Comparison of ENCODE assay signal across 9 cellular contexts in the genomic region with DNA sequence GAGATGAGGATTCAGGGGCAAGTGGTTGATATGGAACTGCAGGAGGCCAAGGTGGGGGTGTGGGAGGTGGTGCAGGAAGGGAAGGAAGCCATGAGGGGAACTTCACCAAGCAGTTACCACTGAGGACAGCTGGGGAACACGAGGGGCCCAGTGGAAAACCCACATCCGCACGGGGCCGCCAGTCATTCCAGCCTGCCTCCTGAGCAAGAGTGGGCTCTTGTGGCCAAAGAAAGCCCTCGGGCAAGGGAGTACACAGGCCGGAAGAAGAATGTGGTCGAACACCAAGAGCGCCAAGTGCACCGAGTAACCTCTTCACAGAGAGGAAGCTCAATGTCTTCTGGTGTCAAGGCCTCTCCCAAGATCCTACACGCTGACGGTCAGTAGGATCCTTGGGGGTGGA.
DNase-seq lines count a peak whose midpoint lies in the region; ATAC-seq and TF ChIP-seq lines count a peak whose summit lies in the region.
"Had no signal": no experiment of that assay in that cellular context is flagged by ENCODE, and none has a peak within 500 bp of the region (broad histone marks: within the 10 kb centered on the region; RNA-seq: fewer than 3 reads in every experiment).

No MANE protein-coding gene starts in this region.

- peak overlapping the region; percentile 55 for H3K4me3 Mint-ChIP-seq in activated naive CD8-positive, alpha-beta T cell treated with anti-CD3 and anti-CD28 coated beads, Interleukin-2, amount 10 ng/mL, durations not matched to agents 7 days and 5 days

- POLR2A ChIA-PET in activated naive CD8-positive, alpha-beta T cell treated with anti-CD3 and anti-CD28 coated beads, Interleukin-2, amount 10 ng/mL, durations not matched to agents 7 days and 5 days (lab: Charles Lee), result interaction anchor here (0.8 to 2.0 kb wide), 6 partner anchors 12 to 159 kb away, joined by 3 to 11 read pairs (median 6); no protein-coding TSS in a partner anchor

- WGBS in hepatocyte (ENCODE audit: low lambda C conversion rate, missing lambda C conversion rate), result 95% methylated on average over 11 of the region's 11 CpGs

- peaks cover 29% of the 10 kb centered on the region for H3K4me1 Mint-ChIP-seq in activated naive CD8-positive, alpha-beta T cell treated with anti-CD3 and anti-CD28 coated beads, Interleukin-2, amount 10 ng/mL, durations not matched to agents 7 days and 5 days

- H3K9me2 ChIP-seq in hepatocyte (replicated peaks; ENCODE audit: insufficient read depth), result no peaks in the 10 kb centered on the region

- no peaks in the 10 kb centered on the region for H3K27me3 ChIP-seq in hepatocyte

- H3K27me3 Mint-ChIP-seq in activated naive CD8-positive, alpha-beta T cell treated with anti-CD3 and anti-CD28 coated beads, Interleukin-2, amount 10 ng/mL, durations not matched to agents 7 days and 5 days, result no peaks in the 10 kb centered on the region

- ATAC-seq in GM18870 (IDR thresholded peaks at IDR 0.05; ENCODE audit: unreplicated experiment), result peak; percentile 77
- ATAC-seq in HG03108 (IDR thresholded peaks at IDR 0.05; ENCODE audit: unreplicated experiment), result peak; percentile 47
- ATAC-seq in activated naive CD8-positive, alpha-beta T cell treated with anti-CD3 and anti-CD28 coated beads, Interleukin-2, amount 10 ng/mL, durations not matched to agents 7 days and 5 days (ENCODE audit: low read depth), result peak; percentile 91

- no peaks in the 10 kb centered on the region for H3K36me3 ChIP-seq in hepatocyte (replicated peaks; ENCODE audit: insufficient read depth, low read depth)

- no peak overlapping the region for H3K4me3 ChIP-seq in hepatocyte
- H3K4me3 ChIP-seq: SK-N-MC had no signal

- peaks cover 16% of the 10 kb centered on the region for H3K4me1 ChIP-seq in hepatocyte (ENCODE audit: insufficient read depth)

- H4K20me1 ChIP-seq in hepatocyte (ENCODE audit: insufficient read depth, poor library complexity, severe bottlenecking), result no peaks in the 10 kb centered on the region

- no peak overlapping the region for H3K4me2 ChIP-seq in hepatocyte

- peaks cover 13% of the 10 kb centered on the region for H3K36me3 Mint-ChIP-seq in activated naive CD8-positive, alpha-beta T cell treated with anti-CD3 and anti-CD28 coated beads, Interleukin-2, amount 10 ng/mL, durations not matched to agents 7 days and 5 days

- H2AFZ ChIP-seq in hepatocyte, result no peak overlapping the region

- H3K9me3 Mint-ChIP-seq in activated naive CD8-positive, alpha-beta T cell treated with anti-CD3 and anti-CD28 coated beads, Interleukin-2, amount 10 ng/mL, durations not matched to agents 7 days and 5 days, result peaks cover 7% of the 10 kb centered on the region

- peak overlapping the region; percentile 66 for H3K27ac Mint-ChIP-seq in activated naive CD8-positive, alpha-beta T cell treated with anti-CD3 and anti-CD28 coated beads, Interleukin-2, amount 10 ng/mL, durations not matched to agents 7 days and 5 days

- H3K79me2 ChIP-seq in hepatocyte, result no peaks in the 10 kb centered on the region

- peak; percentile 69 for DNase-seq in activated naive CD8-positive, alpha-beta T cell treated with anti-CD3 and anti-CD28 coated beads, Interleukin-2, amount 10 ng/mL, durations not matched to agents 7 days and 5 days
- DNase-seq in stimulated activated CD8-positive, alpha-beta memory T cell treated with anti-CD3 and anti-CD28 coated beads, Interleukin-12 subunit alpha, Interleukin-12 subunit beta, amount 100 ng/mL, for 4 hours (ENCODE audit: low read depth), result peak; percentile 5
- no peak for DNase-seq in hepatocyte (ENCODE audit: low spot score)
- no peak for DNase-seq in NCI-H226
- DNase-seq in DMS53 (lab: John Stamatoyannopoulos, UW), result no peak
- DNase-seq: NCI-H1930 had no signal

- no peak overlapping the region for H3K27ac ChIP-seq in hepatocyte
- H3K27ac ChIP-seq: SK-N-MC had no signal

- H3K9me3 ChIP-seq in hepatocyte (ENCODE audit: low read depth), result no peaks in the 10 kb centered on the region

- no peak for TF ChIP-seq CTCF in hepatocyte (IDR thresholded peaks at IDR 0.05; ENCODE audit: poor library complexity)

Comparison
In these comparisons a context has a peak if more than half of its experiments do, and no peak if none do; other contexts are left out.
1. DNase-seq: peak in activated naive CD8-positive, alpha-beta T cell treated with anti-CD3 and anti-CD28 coated beads, Interleukin-2, amount 10 ng/mL, durations not matched to agents 7 days and 5 days (single experiment) and stimulated activated CD8-positive, alpha-beta memory T cell treated with anti-CD3 and anti-CD28 coated beads, Interleukin-12 subunit alpha, Interleukin-12 subunit beta, amount 100 ng/mL, for 4 hours (single experiment); none in hepatocyte (single experiment), NCI-H226 (single experiment) and DMS53 (single experiment).
2. Peak in every context shown above with its lines, with median percentiles within 50 percentile points of each other: ATAC-seq.